Comparison of ENCODE assay signal across 10 cellular contexts in the genomic region with DNA sequence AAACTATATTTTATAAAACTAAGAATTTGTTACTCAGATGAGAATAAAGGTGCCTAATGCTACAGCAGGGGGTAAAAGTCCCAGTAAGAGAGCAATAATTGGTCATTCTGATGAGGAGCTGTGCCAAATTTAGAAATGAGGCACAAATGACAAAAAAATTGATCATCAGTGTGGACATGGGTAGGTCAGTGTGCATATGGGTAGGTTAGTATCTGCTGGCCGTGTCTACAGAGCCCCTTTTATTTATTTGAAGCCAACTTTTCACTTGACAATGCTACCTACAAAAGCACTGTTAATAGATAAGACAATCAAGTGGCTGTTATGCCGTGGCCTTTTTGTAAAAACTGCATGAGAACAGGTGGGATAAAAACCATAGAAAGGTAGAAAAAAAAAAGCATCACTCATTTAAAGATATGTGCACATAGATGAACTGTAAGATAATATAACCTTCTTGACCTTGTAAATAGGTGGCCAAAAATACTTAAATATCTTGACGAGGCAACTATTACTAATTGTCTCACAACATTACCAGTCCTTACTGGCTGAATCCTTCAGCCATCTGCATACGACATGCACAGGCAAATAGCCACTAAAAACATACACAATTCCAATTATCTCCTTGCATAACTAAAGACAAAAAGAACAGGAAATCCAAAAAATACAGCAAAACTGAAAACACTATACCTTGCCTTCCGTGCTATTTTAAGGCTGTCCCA.
DNase-seq lines count a peak whose midpoint lies in the region; ATAC-seq and TF ChIP-seq lines count a peak whose summit lies in the region.
"Had no signal": no experiment of that assay in that cellular context is flagged by ENCODE, and none has a peak within 500 bp of the region (broad histone marks: within the 10 kb centered on the region; RNA-seq: fewer than 3 reads in every experiment).

No MANE protein-coding gene starts in this region.

- peak overlapping the region; percentile 90 for H3K4me3 Mint-ChIP-seq in activated naive CD8-positive, alpha-beta T cell

- H3K9me3 ChIP-seq in heart left ventricle (no peaks in the 10 kb centered on the region), lung (ENCODE audit: control insufficient read depth in 2 of 2, insufficient read depth in 1 of 2, low read length in 1 of 2) (no peaks in the 10 kb centered on the region), tibial nerve (no peaks in the 10 kb centered on the region)

- peak overlapping the region; percentile 99 for H3K27ac Mint-ChIP-seq in activated naive CD8-positive, alpha-beta T cell

- peaks cover 75% of the 10 kb centered on the region for H3K4me1 Mint-ChIP-seq in activated naive CD8-positive, alpha-beta T cell (ENCODE audit: low read depth)

- DNase-seq in heart left ventricle (no peak), Right ventricle myocardium superior (no peak), lung (ENCODE audit: low spot score) (no peak), tibial nerve (ENCODE audit: low spot score in 2 of 2) (no peak)
- DNase-seq: EL, H7 had no signal

- no peaks in the 10 kb centered on the region for H3K36me3 Mint-ChIP-seq in activated naive CD8-positive, alpha-beta T cell

- TF ChIP-seq CTCF in heart left ventricle (IDR thresholded peaks at IDR 0.05): no peak
- TF ChIP-seq CTCF in lung (IDR thresholded peaks at IDR 0.05; ENCODE audit: control extremely low read depth, extremely low read depth): no peak
- no peak for TF ChIP-seq CTCF in tibial nerve (IDR thresholded peaks at IDR 0.05)

- H3K36me3 ChIP-seq in heart left ventricle (no peaks in the 10 kb centered on the region), lung (ENCODE audit: control insufficient read depth in 2 of 2, insufficient read depth in 2 of 2, low read length in 2 of 2) (peaks cover 0 to 2% of the 10 kb centered on the region in 2 donors), tibial nerve (no peaks in the 10 kb centered on the region)

- no peaks in the 10 kb centered on the region for H3K27me3 Mint-ChIP-seq in activated naive CD8-positive, alpha-beta T cell

- TF ChIP-seq EP300 in tibial nerve (IDR thresholded peaks at IDR 0.05): no peak

- peaks cover 0 to 66% (median 26%) of the 10 kb centered on the region in 12 donors for H3K4me1 ChIP-seq in heart left ventricle
- peaks cover 5 to 13% of the 10 kb centered on the region in 2 donors for H3K4me1 ChIP-seq in lung (ENCODE audit: control insufficient read depth in 2 of 2, insufficient read depth in 2 of 2, low read length in 2 of 2)
- peaks cover 0 to 61% (median 4%) of the 10 kb centered on the region in 4 donors for H3K4me1 ChIP-seq in tibial nerve

- intact Hi-C loops in heart left ventricle (cut with DNase I) (loop anchor here in 9 of 10 donors (1.0 to 10.0 kb wide), 11 partner anchors 87 to 327 kb away; no protein-coding TSS in a partner anchor), Right ventricle myocardium superior (cut with DNase I) (loop anchor here (2.0 to 10.0 kb wide), 3 partner anchors 89 to 135 kb away; no protein-coding TSS in a partner anchor)

- TF ChIP-seq POLR2A in heart left ventricle (IDR thresholded peaks at IDR 0.05) (no peak), tibial nerve (IDR thresholded peaks at IDR 0.05) (no peak)

- H3K27ac ChIP-seq in heart left ventricle (peak overlapping the region in 9 of 12 donors; percentile 69 to 91 (median 80)), lung (ENCODE audit: low read depth in 1 of 2, low read length in 1 of 2) (peak overlapping the region in 1 of 2 donors; percentile 100), tibial nerve (peak overlapping the region in 3 of 4 donors; percentile 2 to 83 (median 75))

- H3K27me3 ChIP-seq in heart left ventricle (no peaks in the 10 kb centered on the region), lung (ENCODE audit: control insufficient read depth, insufficient read depth) (no peaks in the 10 kb centered on the region), tibial nerve (no peaks in the 10 kb centered on the region)

- ATAC-seq in heart left ventricle (no peak), Right ventricle myocardium superior (ENCODE audit: poor library complexity) (no peak), lung (ENCODE audit: insufficient read depth, low FRiP score) (no peak), HG03196 (IDR thresholded peaks at IDR 0.05; ENCODE audit: unreplicated experiment) (no peak), GM18511 (IDR thresholded peaks at IDR 0.05; ENCODE audit: unreplicated experiment) (no peak), GM19467 (IDR thresholded peaks at IDR 0.05; ENCODE audit: unreplicated experiment) (no peak)

- H3K9me3 Mint-ChIP-seq in activated naive CD8-positive, alpha-beta T cell (ENCODE audit: low read depth): no peaks in the 10 kb centered on the region

- H3K4me3 ChIP-seq in heart left ventricle: peak overlapping the region; percentile 48 to 92 (median 74)
- H3K4me3 ChIP-seq in lung: peak overlapping the region; percentile 85
- peak overlapping the region in 3 of 4 donors; percentile 5 to 67 (median 64) for H3K4me3 ChIP-seq in tibial nerve

- 28 to 36% (median 34%) methylated on average over 5 of the region's 5 CpGs for WGBS in heart left ventricle, 4 donors
- 40 to 43% methylated on average over 5 of the region's 5 CpGs for WGBS in lung, 2 donors
- 61 to 66% methylated on average over 5 of the region's 5 CpGs for WGBS in tibial nerve, 2 donors
